In genomic region chr13:32202268-32202667, GRCh38 we compare ENCODE assay signal across 19 cellular contexts.
"Had no signal": no experiment of that assay in that cellular context is flagged by ENCODE, and none has a peak within 500 bp of the region (broad histone marks: within the 10 kb centered on the region; RNA-seq: fewer than 3 reads in every experiment).

No MANE protein-coding gene starts in this region.

- DNase-seq: KBM-7, MV-4-11, NCI-H1048, NCI-H1105, NCI-H1417 treated with DMSO at 0.1 percent for 48 hours, NCI-H146, NCI-H1694 treated with DMSO at 0.1 percent for 48 hours, NCI-H1930, NCI-H2081, NCI-H2107, NCI-H2227 treated with DMSO at 0.1 percent for 48 hours, NCI-H524, NCI-H526 treated with DMSO at 0.1 percent for 48 hours, NCI-H748 treated with DMSO at 0.1 percent for 48 hours, RPMI8226, SHP77 treated with DMSO at 0.1 percent for 48 hours, SJCRH30 had no signal

- H3K9me3 ChIP-seq: SJCRH30 had no signal

- H3K36me3 ChIP-seq: SJCRH30 had no signal

- H3K27ac ChIP-seq: HL-60, SJCRH30 had no signal

- ATAC-seq: SK-N-SH treated with all-trans-retinoic acid at 6 μM for 48 hours had no signal

- H3K4me3 ChIP-seq: SJCRH30 had no signal

- H3K27me3 ChIP-seq: SJCRH30 had no signal
